ENCODE assay signal across 8 cellular contexts in genomic region chrX:67544281-67544680, GRCh38. TPM values are rescaled to one million over a fixed set of nuclear protein-coding genes. Genes with fewer than 3 reads are reported as not detected.
DNase-seq lines count a peak whose midpoint lies in the region; ATAC-seq and TF ChIP-seq lines count a peak whose summit lies in the region.

No MANE protein-coding gene starts in this region.

- no peaks in the 10 kb centered on the region for H3K36me3 Mint-ChIP-seq in natural killer cell
- no peaks in the 10 kb centered on the region for H3K36me3 Mint-ChIP-seq in natural killer cell treated with Interleukin-12 subunit alpha and Interleukin-12 subunit beta and Interleukin-15 and Interleukin-18, amount 100 ng/mL, for 72 hours
- H3K36me3 Mint-ChIP-seq in CD8-positive, alpha-beta memory T cell: no peaks in the 10 kb centered on the region

- WGBS in mesendoderm (ENCODE audit: extremely low coverage, insufficient coverage, low lambda C conversion rate): no CpG with 5 or more reads among the region's 21 CpGs
- WGBS in aorta, 2 donors: 1 to 31% methylated on average over 17 to 21 of the region's 21 CpGs

- H2BK5ac ChIP-seq in mesendoderm (ENCODE audit: low read length): no peak overlapping the region

- H3K56ac ChIP-seq in mesendoderm (ENCODE audit: low read length): peak overlapping the region; percentile 73

- POLR2A ChIA-PET in CD8-positive, alpha-beta memory T cell (lab: Charles Lee): no interaction called here

- no peak overlapping the region for H2BK15ac ChIP-seq in mesendoderm (replicated peaks; ENCODE audit: low read depth)

- H3K27ac Mint-ChIP-seq in natural killer cell: no peak overlapping the region
- H3K27ac Mint-ChIP-seq in natural killer cell treated with Interleukin-12 subunit alpha and Interleukin-12 subunit beta and Interleukin-15 and Interleukin-18, amount 100 ng/mL, for 72 hours: no peak overlapping the region
- peak overlapping the region in 1 of 8 donors; percentile 26 for H3K27ac Mint-ChIP-seq in CD8-positive, alpha-beta memory T cell

- no peak overlapping the region for H2BK120ac ChIP-seq in mesendoderm (ENCODE audit: low read depth, low read length)

- H3K4me3 ChIP-seq in endocrine pancreas (ENCODE audit: control insufficient read depth, insufficient read depth, low read length) (peak overlapping the region; percentile 45), mesendoderm (ENCODE audit: low read length) (no peak overlapping the region), aorta (ENCODE audit: low read length in 2 of 2) (peak overlapping the region; percentile 52 to 68)
- H3K4me3 ChIP-seq in CD8-positive, alpha-beta memory T cell (ENCODE audit: low read length): no peak overlapping the region

- H3K79me1 ChIP-seq in mesendoderm (ENCODE audit: low read length): no peaks in the 10 kb centered on the region

- intact Hi-C loops in natural killer cell (cut with micrococcal nuclease) (no loop called here), aorta (cut with DNase I) (loop anchor here in 1 of 2 donors (5.0 to 10.0 kb wide), 2 partner anchors 181 to 238 kb away; no protein-coding TSS in a partner anchor)

- peak overlapping the region; percentile 65 for H3K4me3 Mint-ChIP-seq in natural killer cell
- no peak overlapping the region for H3K4me3 Mint-ChIP-seq in natural killer cell treated with Interleukin-12 subunit alpha and Interleukin-12 subunit beta and Interleukin-15 and Interleukin-18, amount 100 ng/mL, for 72 hours
- no peak overlapping the region for H3K4me3 Mint-ChIP-seq in CD8-positive, alpha-beta memory T cell

- ATAC-seq in natural killer cell (no peak), aorta (ENCODE audit: low FRiP score) (peak; percentile 40), HG02610 (IDR thresholded peaks at IDR 0.05; ENCODE audit: unreplicated experiment) (no peak)
- no peak for ATAC-seq in natural killer cell treated with Interleukin-12 subunit alpha and Interleukin-12 subunit beta and Interleukin-15 and Interleukin-18, amount 100 ng/mL, for 72 hours

- CTCF ChIA-PET in CD8-positive, alpha-beta memory T cell (lab: Charles Lee): no interaction called here

- H2AK5ac ChIP-seq in mesendoderm (ENCODE audit: low read length): no peak overlapping the region

- no peak overlapping the region for H3K4ac ChIP-seq in mesendoderm (ENCODE audit: low read depth, low read length)

- H3K27me3 ChIP-seq in endocrine pancreas (ENCODE audit: control insufficient read depth, insufficient read depth, low read length) (no peaks in the 10 kb centered on the region), mesendoderm (ENCODE audit: insufficient read depth, low read length, poor library complexity) (no peaks in the 10 kb centered on the region), aorta (ENCODE audit: control insufficient read depth in 1 of 2, insufficient read depth in 2 of 2, low read length in 1 of 2) (no peaks in the 10 kb centered on the region)
- no peaks in the 10 kb centered on the region for H3K27me3 ChIP-seq in CD8-positive, alpha-beta memory T cell (ENCODE audit: insufficient read depth, low read length, poor library complexity, severe bottlenecking)

- H3K4me2 ChIP-seq in mesendoderm (ENCODE audit: low read length): peak overlapping the region; percentile 27

- no peak for TF ChIP-seq CTCF in natural killer cell (IDR thresholded peaks at IDR 0.05)

- H3K23ac ChIP-seq in mesendoderm (ENCODE audit: low read length): no peak overlapping the region

- peaks cover 29 to 43% of the 10 kb centered on the region in 2 donors for H3K27me3 Mint-ChIP-seq in natural killer cell (ENCODE audit: low read depth in 2 of 2)
- H3K27me3 Mint-ChIP-seq in natural killer cell treated with Interleukin-12 subunit alpha and Interleukin-12 subunit beta and Interleukin-15 and Interleukin-18, amount 100 ng/mL, for 72 hours: peaks cover 0 to 39% of the 10 kb centered on the region in 2 donors
- H3K27me3 Mint-ChIP-seq in CD8-positive, alpha-beta memory T cell: peaks cover 19 to 27% of the 10 kb centered on the region in 2 donors

- peak overlapping the region; percentile 40 for H3K18ac ChIP-seq in mesendoderm (ENCODE audit: low read length)

- H3K9me3 ChIP-seq in endocrine pancreas (ENCODE audit: control insufficient read depth, low read length) (no peaks in the 10 kb centered on the region), aorta (ENCODE audit: control insufficient read depth, low read length) (no peaks in the 10 kb centered on the region)
- H3K9me3 ChIP-seq in CD8-positive, alpha-beta memory T cell (ENCODE audit: low read length): no peaks in the 10 kb centered on the region

- H3K27ac ChIP-seq in mesendoderm (ENCODE audit: low read depth, low read length) (no peak overlapping the region), aorta (ENCODE audit: low read depth in 1 of 2, low read length in 2 of 2) (peak overlapping the region in 1 of 2 donors; percentile 37)
- no peak overlapping the region for H3K27ac ChIP-seq in CD8-positive, alpha-beta memory T cell (ENCODE audit: low read depth, low read length)

- no peaks in the 10 kb centered on the region for H3K36me3 ChIP-seq in endocrine pancreas (ENCODE audit: control insufficient read depth, insufficient read depth, low read length)
- no peaks in the 10 kb centered on the region for H3K36me3 ChIP-seq in mesendoderm (ENCODE audit: control insufficient read depth, insufficient read depth, low read length)
- no peaks in the 10 kb centered on the region for H3K36me3 ChIP-seq in aorta (ENCODE audit: control insufficient read depth in 1 of 2, insufficient read depth in 2 of 2, low read length in 1 of 2)
- no peaks in the 10 kb centered on the region for H3K36me3 ChIP-seq in CD8-positive, alpha-beta memory T cell (ENCODE audit: insufficient read depth, low read length)

- H3K9me3 Mint-ChIP-seq in natural killer cell: peaks cover 0 to 5% of the 10 kb centered on the region in 2 donors
- no peaks in the 10 kb centered on the region for H3K9me3 Mint-ChIP-seq in natural killer cell treated with Interleukin-12 subunit alpha and Interleukin-12 subunit beta and Interleukin-15 and Interleukin-18, amount 100 ng/mL, for 72 hours
- H3K9me3 Mint-ChIP-seq in CD8-positive, alpha-beta memory T cell: peaks cover 0 to 5% (median 0%) of the 10 kb centered on the region in 5 donors

- H3K9ac ChIP-seq in endocrine pancreas (ENCODE audit: control insufficient read depth, insufficient read depth, low read length) (no peak overlapping the region), mesendoderm (ENCODE audit: low read length) (peak overlapping the region; percentile 61)

- H4K5ac ChIP-seq in mesendoderm (ENCODE audit: low read length): no peak overlapping the region

- H4K8ac ChIP-seq in mesendoderm (ENCODE audit: low read depth, low read length): no peak overlapping the region

- H3K4me1 ChIP-seq in endocrine pancreas (ENCODE audit: control insufficient read depth, insufficient read depth, low read length): no peaks in the 10 kb centered on the region
- H3K4me1 ChIP-seq in mesendoderm (ENCODE audit: control insufficient read depth, low read depth, low read length): no peaks in the 10 kb centered on the region
- no peaks in the 10 kb centered on the region for H3K4me1 ChIP-seq in aorta (ENCODE audit: control insufficient read depth in 1 of 2, insufficient read depth in 2 of 2, low read length in 2 of 2)
- no peaks in the 10 kb centered on the region for H3K4me1 ChIP-seq in CD8-positive, alpha-beta memory T cell (ENCODE audit: insufficient read depth, low read length)

- no peak for DNase-seq in natural killer cell
- DNase-seq in natural killer cell treated with Interleukin-12 subunit alpha and Interleukin-12 subunit beta and Interleukin-15 and Interleukin-18, amount 100 ng/mL, for 72 hours (ENCODE audit: low spot score): no peak
- DNase-seq in mesendoderm: peak; percentile 31
- DNase-seq in aorta: peak; percentile 64 to 78
- DNase-seq in CD8-positive, alpha-beta memory T cell: no peak
- no peak for DNase-seq in NCI-H187 (lab: John Stamatoyannopoulos, UW)

- H3K79me2 ChIP-seq in mesendoderm (ENCODE audit: control insufficient read depth, insufficient read depth, low read length): no peaks in the 10 kb centered on the region

- no peaks in the 10 kb centered on the region for H3K4me1 Mint-ChIP-seq in natural killer cell
- H3K4me1 Mint-ChIP-seq in natural killer cell treated with Interleukin-12 subunit alpha and Interleukin-12 subunit beta and Interleukin-15 and Interleukin-18, amount 100 ng/mL, for 72 hours (ENCODE audit: low read depth in 2 of 2): no peaks in the 10 kb centered on the region
- no peaks in the 10 kb centered on the region for H3K4me1 Mint-ChIP-seq in CD8-positive, alpha-beta memory T cell

RNA-seq across cellular contexts. Expression of gene AR, which starts 0.5 kb away (rescaled TPM):
- total RNA-seq in natural killer cell: under 1 TPM in 1 of 3 donors, not detected in 2; 0.02 TPM
- not detected for total RNA-seq in natural killer cell treated with Interleukin-12 subunit alpha and Interleukin-12 subunit beta and Interleukin-15 and Interleukin-18, amount 100 ng/mL, for 72 hours
- 2.8 TPM for polyA plus RNA-seq in mesendoderm (2013, experiment 1 of 2)
- polyA plus RNA-seq in mesendoderm (2013, experiment 2 of 2): 2.8 TPM
- total RNA-seq in aorta: 10 to 100 TPM; 12.8 to 17.9 TPM
- polyA plus RNA-seq in aorta: 1 to 10 TPM; 1.6 to 5.0 TPM
- not detected for total RNA-seq in CD8-positive, alpha-beta memory T cell
- polyA plus RNA-seq in CD8-positive, alpha-beta memory T cell: not detected

Comparison
In these comparisons a context has a peak if more than half of its experiments do, and no peak if none do; other contexts are left out.
1. DNase-seq: peak in mesendoderm (single experiment) and aorta (2 of 2); none in natural killer cell (single experiment), natural killer cell treated with Interleukin-12 subunit alpha and Interleukin-12 subunit beta and Interleukin-15 and Interleukin-18, amount 100 ng/mL, for 72 hours (single experiment), CD8-positive, alpha-beta memory T cell (0 of 5) and NCI-H187 (0 of 2).
2. H3K4me3 ChIP-seq: peak in endocrine pancreas (single experiment) and aorta (2 of 2); none in mesendoderm (single experiment) and CD8-positive, alpha-beta memory T cell (single experiment).
3. RNA of gene AR, which starts 0.5 kb away (total RNA-seq): 12.8 to 17.9 TPM in aorta; 0.02 TPM in natural killer cell, not detected in CD8-positive, alpha-beta memory T cell and not detected in natural killer cell treated with Interleukin-12 subunit alpha and Interleukin-12 subunit beta and Interleukin-15 and Interleukin-18, amount 100 ng/mL, for 72 hours; every median in the first group is over 10 times any median in the second.